Comparison of ENCODE assay signal across 34 cellular contexts in the genomic region with DNA sequence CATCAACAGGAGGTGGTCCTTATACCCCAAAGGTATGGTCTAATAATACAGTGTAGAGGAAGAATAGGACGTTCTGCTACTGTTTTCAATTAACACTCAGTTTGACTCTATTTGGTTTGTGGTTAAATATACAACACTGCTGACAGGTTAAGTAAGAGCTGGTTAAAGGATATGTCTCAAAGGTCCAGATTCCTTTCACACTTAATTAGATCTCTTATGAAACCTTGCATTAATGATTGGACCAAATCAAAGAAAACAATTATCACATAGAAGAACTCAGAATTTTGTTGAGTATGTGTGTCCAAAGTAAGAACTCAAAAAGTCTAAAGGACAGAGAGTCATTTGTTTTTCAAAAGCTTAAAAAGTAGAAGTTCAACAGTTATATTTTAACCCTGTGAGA. TPM values are rescaled to one million over a fixed set of nuclear protein-coding genes. Genes with fewer than 3 reads are reported as not detected.
"Had no signal": no experiment of that assay in that cellular context is flagged by ENCODE, and none has a peak within 500 bp of the region (broad histone marks: within the 10 kb centered on the region; RNA-seq: fewer than 3 reads in every experiment).

No MANE protein-coding gene starts in this region.

- FAIRE-seq: islet of Langerhans, pancreas had no signal

- H3K4me1 ChIP-seq: heart left ventricle, left ventricle myocardium inferior, pancreas, prostate gland, right atrium auricular region, stomach, testis, thyroid gland, transverse colon, upper lobe of left lung had no signal

- H3K4me3 ChIP-seq: heart left ventricle, left ventricle myocardium inferior, lung, pancreas, prostate gland, right atrium auricular region, skin epidermis, stomach, testis, thyroid gland, transverse colon, upper lobe of left lung had no signal

- DNase-seq: heart left ventricle; hypothalamus; immature natural killer cell; left ventricle myocardium inferior; mesendoderm; naive thymus-derived CD4-positive, alpha-beta T cell; nucleus accumbens; pancreas; posterior cingulate gyrus; stimulated activated CD4-positive, alpha-beta T cell treated with anti-CD3 and anti-CD28 coated beads, Interleukin-12 subunit alpha, Interleukin-12 subunit beta, amount 100 ng/mL, for 4 hours; stimulated activated CD4-positive, alpha-beta T cell treated with anti-CD3 and anti-CD28 coated beads, Interleukin-15, amount 100 ng/mL, for 24 hours; stimulated activated CD4-positive, alpha-beta T cell treated with anti-CD3 and anti-CD28 coated beads, Interleukin-2, amount 100 ng/mL, for 24 hours; stimulated activated CD4-positive, alpha-beta T cell treated with anti-CD3 and anti-CD28 coated beads, Interleukin-4, amount 100 ng/mL, for 1 hour; stimulated activated naive B cell treated with anti-CD40 and anti-IgM and Interleukin-4, amounts not matched to agents 10 μg/mL and 1 μg/mL and 100 μg/mL, for 72 hours; stimulated activated naive CD8-positive, alpha-beta T cell treated with anti-CD3 and anti-CD28 coated beads, Interleukin-15, Interleukin-2, amounts not matched to agents 100 U/mL and 50 U/mL, for 24 hours; stomach; testis; thyroid gland; transverse colon; upper lobe of left lung had no signal

- H3K9me3 ChIP-seq: heart left ventricle, left ventricle myocardium inferior, pancreas, prostate gland, right atrium auricular region, stomach, testis, thyroid gland, transverse colon, upper lobe of left lung had no signal

- H3K27me3 ChIP-seq: heart left ventricle, pancreas, right atrium auricular region, stomach, testis, thyroid gland, transverse colon, upper lobe of left lung had no signal

- ATAC-seq: heart left ventricle; naive thymus-derived CD4-positive, alpha-beta T cell; natural killer cell treated with Interleukin-12 subunit alpha and Interleukin-12 subunit beta and Interleukin-15 and Interleukin-18, amount 100 ng/mL, for 72 hours; sciatic nerve; stimulated activated naive B cell treated with anti-CD40 and anti-IgM and Interleukin-4, amounts not matched to agents 10 μg/mL and 1 μg/mL and 100 μg/mL, for 72 hours; stimulated activated naive CD8-positive, alpha-beta T cell treated with anti-CD3 and anti-CD28 coated beads, Interleukin-15, Interleukin-2, amounts not matched to agents 100 U/mL and 50 U/mL, for 24 hours had no signal

- H3K27ac ChIP-seq: heart left ventricle, left ventricle myocardium inferior, prostate gland, right atrium auricular region, skin epidermis, stomach, testis, thyroid gland, transverse colon, upper lobe of left lung had no signal

- H3K36me3 ChIP-seq: heart left ventricle, left ventricle myocardium inferior, pancreas, prostate gland, right atrium auricular region, stomach, thyroid gland, transverse colon, upper lobe of left lung had no signal

RNA-seq across cellular contexts. Expression of gene MRLN, which starts 18.0 kb away (rescaled TPM):
- total RNA-seq: kidney epithelial cell; left ventricle myocardium inferior; lower leg skin; mesothelial cell of epicardium; mononuclear cell; naive thymus-derived CD4-positive, alpha-beta T cell; natural killer cell treated with Interleukin-12 subunit alpha and Interleukin-12 subunit beta and Interleukin-15 and Interleukin-18, amount 100 ng/mL, for 72 hours; neural crest cell; osteoblast; prostate gland; right atrium auricular region; sciatic nerve; stomach; testis; thyroid gland; transverse colon had no signal
- polyA plus RNA-seq: heart left ventricle; immature natural killer cell; naive thymus-derived CD4-positive, alpha-beta T cell; urinary bladder had no signal

RNA-seq across cellular contexts. Expression of gene SLC16A9, which starts 25.6 kb away (rescaled TPM):
- total RNA-seq: mononuclear cell had no signal
- polyA plus RNA-seq: immature natural killer cell; naive thymus-derived CD4-positive, alpha-beta T cell had no signal
